Comparison of ENCODE assay signal across 15 cellular contexts in genomic region chr2:150126143-150126725, GRCh38.
DNase-seq lines count a peak whose midpoint lies in the region; FAIRE-seq and TF ChIP-seq lines count a peak whose summit lies in the region.
"Had no signal": no experiment of that assay in that cellular context is flagged by ENCODE, and none has a peak within 500 bp of the region (broad histone marks: within the 10 kb centered on the region; RNA-seq: fewer than 3 reads in every experiment).

No MANE protein-coding gene starts in this region.

- H3K4me1 ChIP-seq in SJSA1 (replicated peaks) (peaks cover 27% of the 10 kb centered on the region), neuronal stem cell (ENCODE audit: control insufficient read depth in 2 of 2, insufficient read depth in 1 of 2, low read depth in 1 of 2, low read length in 2 of 2) (peaks cover 14 to 18% of the 10 kb centered on the region in 2 donors), colonic mucosa (no peaks in the 10 kb centered on the region)
- H3K4me1 ChIP-seq: BE2C had no signal

- H3K4ac ChIP-seq in neuronal stem cell (ENCODE audit: low read length) = no peak overlapping the region

- H3K23ac ChIP-seq in neuronal stem cell (ENCODE audit: low read depth, low read length, poor library complexity) = no peak overlapping the region

- H3K9me3 ChIP-seq in SJSA1 (replicated peaks) (no peaks in the 10 kb centered on the region), neuronal stem cell (replicated peaks in 1 of 2; ENCODE audit: control insufficient read depth in 2 of 2, insufficient read depth in 1 of 2, low read depth in 1 of 2, low read length in 2 of 2) (peaks cover 0 to 5% of the 10 kb centered on the region in 2 donors), colonic mucosa (no peaks in the 10 kb centered on the region), WERI-Rb-1 (ENCODE audit: severe bottlenecking) (no peaks in the 10 kb centered on the region)
- H3K9me3 ChIP-seq: BE2C, esophagus muscularis mucosa had no signal

- no peak overlapping the region for H3K14ac ChIP-seq in neuronal stem cell (ENCODE audit: low read length)

- no peak overlapping the region for H4K91ac ChIP-seq in neuronal stem cell (ENCODE audit: low read depth, low read length, poor library complexity)

- H3K9ac ChIP-seq in neuronal stem cell (ENCODE audit: low read depth, low read length, poor library complexity) = no peak overlapping the region
- no peak overlapping the region for H3K9ac ChIP-seq in colonic mucosa (ENCODE audit: low read depth in 2 of 2, low read length in 2 of 2)

- H2AFZ ChIP-seq in neuronal stem cell (ENCODE audit: low read length) = no peak overlapping the region

- no peak overlapping the region for H3K4me2 ChIP-seq in neuronal stem cell (ENCODE audit: insufficient read depth, low read length, poor library complexity, severe bottlenecking)

- H3K18ac ChIP-seq in neuronal stem cell (ENCODE audit: low read length) = no peak overlapping the region

- H3K4me3 ChIP-seq in SJSA1 (no peak overlapping the region), epithelial cell of proximal tubule (ENCODE audit: low read depth, low read length) (no peak overlapping the region), neuronal stem cell (ENCODE audit: low read length in 2 of 2) (no peak overlapping the region), colonic mucosa (no peak overlapping the region), WERI-Rb-1 (ENCODE audit: low read depth, low read length) (no peak overlapping the region)
- H3K4me3 ChIP-seq: esophagus muscularis mucosa had no signal

- TF ChIP-seq CTCF in epithelial cell of proximal tubule (conservative IDR thresholded peaks at IDR 0.05; ENCODE audit: low read depth, low read length) (no peak), colonic mucosa (IDR thresholded peaks at IDR 0.05) (no peak), WERI-Rb-1 (IDR thresholded peaks at IDR 0.05; ENCODE audit: low read depth, low read length) (no peak)

- no peak overlapping the region for H2BK5ac ChIP-seq in neuronal stem cell (ENCODE audit: low read length)

- H2BK12ac ChIP-seq in neuronal stem cell (ENCODE audit: low read length) = no peak overlapping the region

- H3K27ac ChIP-seq in SJSA1 (peak overlapping the region; percentile 61), neuronal stem cell (replicated peaks; ENCODE audit: low read length) (peak overlapping the region; percentile 22), colonic mucosa (no peak overlapping the region), WERI-Rb-1 (no peak overlapping the region)
- H3K27ac ChIP-seq: esophagus muscularis mucosa had no signal

- intact Hi-C loops in colonic mucosa (cut with DNase I) = no loop called here

- WGBS in neuronal stem cell (ENCODE audit: extremely low coverage in 2 of 2, insufficient read length in 2 of 2, insufficient replicate concordance in 1 of 2), 2 donors = no CpG with 5 or more reads among the region's 6 CpGs

- no peaks in the 10 kb centered on the region for H3K79me1 ChIP-seq in neuronal stem cell (ENCODE audit: low read depth, low read length)

- DNase-seq in SJSA1 (ENCODE audit: low read depth in 1 of 2, low spot score in 2 of 2) (peak in 1 of 2 experiments; percentile 49), epithelial cell of proximal tubule (ENCODE audit: low read depth) (peak; percentile 61), neuronal stem cell (ENCODE audit: low spot score) (no peak), D341Med (ENCODE audit: low spot score) (no peak), NCI-H187 (lab: John Stamatoyannopoulos, UW) (no peak), colonic mucosa (no peak), WERI-Rb-1 (no peak)
- DNase-seq: activated CD4-positive, alpha-beta T cell treated with anti-CD3 and anti-CD28 coated beads, Interleukin-2, amount 50 U/mL, for 1 hour; activated T-cell treated with anti-CD3 and anti-CD28 coated beads, Interleukin-2, amount 50 U/mL, for 1 hour; BE2C; cerebellar nuclear complex; hippocampal formation; NCI-H1048 had no signal

- H3K36me3 ChIP-seq in SJSA1 (no peaks in the 10 kb centered on the region), neuronal stem cell (replicated peaks in 1 of 2; ENCODE audit: control insufficient read depth in 2 of 2, insufficient read depth in 2 of 2, low read length in 2 of 2) (no peaks in the 10 kb centered on the region), colonic mucosa (no peaks in the 10 kb centered on the region), WERI-Rb-1 (no peaks in the 10 kb centered on the region)
- H3K36me3 ChIP-seq: BE2C, esophagus muscularis mucosa had no signal

- peak; percentile 97 for FAIRE-seq in G401.6 (lab: Jason Lieb, UNC)

- H4K8ac ChIP-seq in neuronal stem cell (ENCODE audit: low read depth, low read length) = no peak overlapping the region

- H2BK120ac ChIP-seq in neuronal stem cell (ENCODE audit: low read depth, low read length) = no peak overlapping the region

- H2BK15ac ChIP-seq in neuronal stem cell (ENCODE audit: low read length) = no peak overlapping the region

- H3K27me3 ChIP-seq in SJSA1 (replicated peaks) (no peaks in the 10 kb centered on the region), neuronal stem cell (ENCODE audit: control insufficient read depth in 3 of 3, insufficient read depth in 3 of 3, low read depth in 1 of 3, low read length in 3 of 3) (no peaks in the 10 kb centered on the region), colonic mucosa (no peaks in the 10 kb centered on the region), WERI-Rb-1 (ENCODE audit: insufficient read depth, low read depth, severe bottlenecking) (no peaks in the 10 kb centered on the region)
- H3K27me3 ChIP-seq: BE2C, esophagus muscularis mucosa had no signal

- H2AK5ac ChIP-seq in neuronal stem cell (ENCODE audit: low read depth, low read length) = peak overlapping the region; percentile 49

Comparison
In these comparisons a context has a peak if more than half of its experiments do, and no peak if none do; other contexts are left out.
1. H3K27ac ChIP-seq: peak in SJSA1 (single experiment) and neuronal stem cell (single experiment); none in colonic mucosa (single experiment) and WERI-Rb-1 (single experiment).